1 cellular context compared by ENCODE assay signal in genomic region chrX:8033175-8033574, GRCh38.
TF ChIP-seq lines count a peak whose summit lies in the region.

No MANE protein-coding gene starts in this region.

TF ChIP-seq in GM12878, 131 proteins besides CTCF, POLR2A, EP300 and RAD21 (continued from another document):
- no peak for TF ChIP-seq ATF7 (IDR thresholded peaks at IDR 0.05; ENCODE audit: low read depth)
- TF ChIP-seq ZBTB4 (CRISPR knock-in tag; IDR thresholded peaks at IDR 0.05), result no peak
- TF ChIP-seq IRF4 (IDR thresholded peaks at IDR 0.05; ENCODE audit: low read depth, low read length), result no peak
- TF ChIP-seq TAF1 (IDR thresholded peaks at IDR 0.05; ENCODE audit: borderline replicate concordance, low read depth, low read length), result no peak
- no peak for TF ChIP-seq POU2F2 (IDR thresholded peaks at IDR 0.05; ENCODE audit: borderline replicate concordance, low read depth, low read length)
- no peak for TF ChIP-seq IRF3 (IDR thresholded peaks at IDR 0.05)
- TF ChIP-seq NFIC (IDR thresholded peaks at IDR 0.05; ENCODE audit: low read depth, low read length), result no peak
- TF ChIP-seq PRDM15 (CRISPR knock-in tag; IDR thresholded peaks at IDR 0.05), result no peak
- no peak for TF ChIP-seq ZNF207 (IDR thresholded peaks at IDR 0.05; ENCODE audit: borderline replicate concordance)
- no peak for TF ChIP-seq SIN3A (IDR thresholded peaks at IDR 0.05; ENCODE audit: low read depth, low read length)
- no peak for TF ChIP-seq CHD2 (IDR thresholded peaks at IDR 0.05; ENCODE audit: borderline replicate concordance, low read depth, low read length)
- no peak for TF ChIP-seq ZBTB11 (CRISPR knock-in tag; IDR thresholded peaks at IDR 0.05)
- no peak for TF ChIP-seq CBX5 (IDR thresholded peaks at IDR 0.05; ENCODE audit: low read depth)
